8 cellular contexts compared by ENCODE assay signal in genomic region chr4:106809083-106809482, GRCh38.
A peak's percentile ranks its signal among the peaks of the same experiment; 100 is the strongest.
DNase-seq lines count a peak whose midpoint lies in the region; ATAC-seq, FAIRE-seq and TF ChIP-seq lines count a peak whose summit lies in the region.

No MANE protein-coding gene starts in this region.

- H3K27ac ChIP-seq in HL-60 (replicated peaks) (no peak overlapping the region), pancreas (no peak overlapping the region)

- 40 to 42% methylated on average over 2 of the region's 2 CpGs for WGBS in pancreas, 2 donors

- H3K4me3 ChIP-seq in BE2C (ENCODE audit: low read depth, low read length) (no peak overlapping the region), HL-60 (replicated peaks; ENCODE audit: insufficient read depth, low read length) (no peak overlapping the region), pancreas (no peak overlapping the region)

- intact Hi-C loops in pancreas (cut with DNase I), result no loop called here

- H3K9me3 ChIP-seq in BE2C (no peaks in the 10 kb centered on the region; the same call in 1 of the 2 replicates), pancreas (no peaks in the 10 kb centered on the region)

- no peak for FAIRE-seq in pancreas (lab: Jason Lieb, UNC)

- H3K27me3 ChIP-seq in BE2C (no peaks in the 10 kb centered on the region), HL-60 (ENCODE audit: insufficient read depth, poor library complexity, severe bottlenecking) (no peaks in the 10 kb centered on the region), pancreas (no peaks in the 10 kb centered on the region)

- H3K27ac Mint-ChIP-seq in activated naive CD4-positive, alpha-beta T cell treated with anti-CD3 and anti-CD28 coated beads, Interleukin-2, amount 50 U/mL, for 72 hours, result no peak overlapping the region

- DNase-seq in BE2C (no peak), HL-60 (ENCODE audit: low read depth in 1 of 2, low spot score in 1 of 2) (peak; percentile 26 to 48), SKM-1 treated with dmso at 0.1 percent for 144 hours (lab: John Stamatoyannopoulos, UW; ENCODE audit: unreplicated experiment) (peak; percentile 23), iPS-NIHi7 (ENCODE audit: extremely low spot score) (peak; percentile 18), pancreas (no peak), NCI-H774 (lab: John Stamatoyannopoulos, UW) (no peak)
- no peak for DNase-seq in activated naive CD4-positive, alpha-beta T cell treated with anti-CD3 and anti-CD28 coated beads, Interleukin-2, amount 50 U/mL, for 72 hours (ENCODE audit: low spot score in 2 of 2)
- no peak for DNase-seq in activated effector memory CD4-positive, alpha-beta T cell treated with anti-CD3 and anti-CD28 coated beads, Interleukin-2, amount 50 U/mL, for 16 hours

- H3K4me1 ChIP-seq in BE2C (no peaks in the 10 kb centered on the region), pancreas (no peaks in the 10 kb centered on the region)

- no peaks in the 10 kb centered on the region for H3K9me3 Mint-ChIP-seq in activated naive CD4-positive, alpha-beta T cell treated with anti-CD3 and anti-CD28 coated beads, Interleukin-2, amount 50 U/mL, for 72 hours

- H3K36me3 ChIP-seq in BE2C (no peaks in the 10 kb centered on the region), pancreas (no peaks in the 10 kb centered on the region)

- TF ChIP-seq CTCF in BE2C (IDR thresholded peaks at IDR 0.05; ENCODE audit: low read depth, low read length) (peak; percentile 22; the same call in 1 of the 2 replicates), HL-60 (IDR thresholded peaks at IDR 0.05; ENCODE audit: insufficient read depth, low read length) (peak; percentile 30), pancreas (IDR thresholded peaks at IDR 0.05) (no peak)

- no peak for ATAC-seq in activated naive CD4-positive, alpha-beta T cell treated with anti-CD3 and anti-CD28 coated beads, Interleukin-2, amount 50 U/mL, for 72 hours
- ATAC-seq in pancreas, result no peak

- H3K36me3 Mint-ChIP-seq in activated naive CD4-positive, alpha-beta T cell treated with anti-CD3 and anti-CD28 coated beads, Interleukin-2, amount 50 U/mL, for 72 hours, result no peaks in the 10 kb centered on the region

Comparison
In these comparisons a context has a peak if more than half of its experiments do, and no peak if none do; other contexts are left out.
1. DNase-seq: peak in HL-60 (2 of 2), SKM-1 treated with dmso at 0.1 percent for 144 hours (single experiment) and iPS-NIHi7 (single experiment); none in BE2C (single experiment), activated naive CD4-positive, alpha-beta T cell treated with anti-CD3 and anti-CD28 coated beads, Interleukin-2, amount 50 U/mL, for 72 hours (0 of 2), activated effector memory CD4-positive, alpha-beta T cell treated with anti-CD3 and anti-CD28 coated beads, Interleukin-2, amount 50 U/mL, for 16 hours (single experiment), pancreas (0 of 6) and NCI-H774 (single experiment).
2. CTCF ChIP-seq: peak in BE2C (single experiment) and HL-60 (single experiment); none in pancreas (0 of 4).